Comparison of ENCODE assay signal across 8 cellular contexts in the genomic region with DNA sequence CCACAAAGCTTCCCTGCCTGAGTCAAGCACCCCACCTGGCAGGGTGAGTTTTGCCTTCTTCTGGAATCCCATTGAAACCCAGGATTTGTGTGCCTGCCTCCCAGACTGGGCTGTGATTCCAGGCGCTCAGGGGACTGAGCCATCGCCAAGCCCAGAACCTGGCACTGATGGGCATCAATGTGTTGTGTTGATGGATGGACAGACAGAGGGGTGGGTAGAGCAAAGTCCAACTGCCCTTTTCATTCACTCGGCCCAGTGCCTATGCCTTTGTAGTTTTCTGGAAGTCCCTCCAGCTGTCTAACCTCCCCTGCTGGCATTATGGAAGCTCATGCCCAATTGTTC.
DNase-seq lines count a peak whose midpoint lies in the region; ATAC-seq and TF ChIP-seq lines count a peak whose summit lies in the region.

No MANE protein-coding gene starts in this region.

- H3K36me3 Mint-ChIP-seq in WTC11, result no peaks in the 10 kb centered on the region

- H3K27ac ChIP-seq in GM23248, result peak overlapping the region; percentile 91

- in situ Hi-C loops in GM23248 (cut with MboI), result no loop called here

- no peaks in the 10 kb centered on the region for H3K36me3 ChIP-seq in GM23248 (ENCODE audit: low read depth)
- no peaks in the 10 kb centered on the region for H3K36me3 ChIP-seq in iPS-15b (ENCODE audit: control insufficient read depth, insufficient read depth, low read length)

- 73 to 87% methylated on average over 3 of the region's 3 CpGs for WGBS in GM23248 (ENCODE audit: low coverage in 1 of 2, low lambda C conversion rate in 2 of 2, missing lambda C conversion rate in 2 of 2), 2 experiments

- no peaks in the 10 kb centered on the region for H3K27me3 ChIP-seq in GM23248 (replicated peaks; ENCODE audit: insufficient read depth)
- H3K27me3 ChIP-seq in iPS-15b (ENCODE audit: control insufficient read depth, insufficient read depth, low read length), result peaks cover 14% of the 10 kb centered on the region

- H3K9me3 Mint-ChIP-seq in WTC11, result no peaks in the 10 kb centered on the region

- peaks cover 10% of the 10 kb centered on the region for H3K4me1 ChIP-seq in GM23248 (ENCODE audit: insufficient read depth)
- peaks cover 12% of the 10 kb centered on the region for H3K4me1 ChIP-seq in iPS-15b (ENCODE audit: control insufficient read depth, insufficient read depth, low read length)

- peak overlapping the region; percentile 85 for H3K4me2 ChIP-seq in GM23248 (ENCODE audit: unreplicated experiment)

- H2AFZ ChIP-seq in GM23248, result peak overlapping the region; percentile 91; the same call in 1 of the 2 replicates

- H3K27ac Mint-ChIP-seq in WTC11, result no peak overlapping the region

- DNase-seq in GM23248, result no peak
- no peak for DNase-seq in WTC11 (ENCODE audit: low spot score)
- no peak for DNase-seq in skeletal muscle cell (ENCODE audit: low read depth)
- no peak for DNase-seq in T1000 (lab: John Stamatoyannopoulos, UW)
- DNase-seq in NOMO-1 treated with dmso at 0.1 percent for 144 hours (lab: John Stamatoyannopoulos, UW; ENCODE audit: unreplicated experiment), result no peak

- no peak for TF ChIP-seq CTCF in WTC11 (IDR thresholded peaks at IDR 0.05)

- H3K4me3 ChIP-seq in GM23248 (peak overlapping the region; percentile 79), iPS-15b (ENCODE audit: low read depth, low read length) (peak overlapping the region; percentile 84), skeletal muscle cell (ENCODE audit: low read depth, low read length) (peak overlapping the region; percentile 51)

- CTCF ChIA-PET in WTC11 (lab: Charles Lee), result interaction anchor here (1.5 to 2.3 kb wide), 5 partner anchors 20 to 104 kb away, joined by 4 to 13 read pairs (median 8); no protein-coding TSS in a partner anchor

- peak overlapping the region; percentile 85 for H3K4me3 Mint-ChIP-seq in WTC11

- peaks cover 33% of the 10 kb centered on the region for H3K27me3 Mint-ChIP-seq in WTC11 (ENCODE audit: low read depth)

- H3K79me2 ChIP-seq in GM23248 (ENCODE audit: insufficient read depth), result no peaks in the 10 kb centered on the region

- H3F3A ChIP-seq in GM23248 (ENCODE audit: insufficient read depth), result peaks cover 6% of the 10 kb centered on the region; the same call in 1 of the 2 replicates

- POLR2A ChIA-PET in WTC11 (lab: Charles Lee), result interaction anchor here (1.3 kb wide), 1 partner anchor 17 kb away, joined by 3 read pairs; no protein-coding TSS in a partner anchor

- H3K4me1 Mint-ChIP-seq in WTC11, result peaks cover 15% of the 10 kb centered on the region

- no peaks in the 10 kb centered on the region for H3K9me3 ChIP-seq in GM23248 (ENCODE audit: low read depth)
- no peaks in the 10 kb centered on the region for H3K9me3 ChIP-seq in iPS-15b (ENCODE audit: control insufficient read depth, insufficient read depth, low read length)

- no peaks in the 10 kb centered on the region for H4K20me1 ChIP-seq in GM23248 (ENCODE audit: insufficient read depth)

- ATAC-seq in WTC11 (no peak), GM21717 (IDR thresholded peaks at IDR 0.05; ENCODE audit: unreplicated experiment) (no peak), GM21390 (IDR thresholded peaks at IDR 0.05; ENCODE audit: unreplicated experiment) (no peak)

- H3K9ac ChIP-seq in GM23248 (peak overlapping the region; percentile 76), iPS-15b (ENCODE audit: low read depth, low read length) (peak overlapping the region; percentile 54)

- H3K9me2 ChIP-seq in GM23248 (ENCODE audit: insufficient read depth), result no peaks in the 10 kb centered on the region

TF ChIP-seq in WTC11, 78 proteins besides CTCF, POLR2A, EP300 and RAD21 (continues in another document):
- TF ChIP-seq, protein P1, sequence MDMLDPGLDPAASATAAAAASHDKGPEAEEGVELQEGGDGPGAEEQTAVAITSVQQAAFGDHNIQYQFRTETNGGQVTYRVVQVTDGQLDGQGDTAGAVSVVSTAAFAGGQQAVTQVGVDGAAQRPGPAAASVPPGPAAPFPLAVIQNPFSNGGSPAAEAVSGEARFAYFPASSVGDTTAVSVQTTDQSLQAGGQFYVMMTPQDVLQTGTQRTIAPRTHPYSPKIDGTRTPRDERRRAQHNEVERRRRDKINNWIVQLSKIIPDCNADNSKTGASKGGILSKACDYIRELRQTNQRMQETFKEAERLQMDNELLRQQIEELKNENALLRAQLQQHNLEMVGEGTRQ (CRISPR knock-in tag; IDR thresholded peaks at IDR 0.05), result no peak
- TF ChIP-seq ZNF263 (CRISPR knock-in tag; IDR thresholded peaks at IDR 0.05; ENCODE audit: low read depth), result no peak
- TF ChIP-seq, protein P2, sequence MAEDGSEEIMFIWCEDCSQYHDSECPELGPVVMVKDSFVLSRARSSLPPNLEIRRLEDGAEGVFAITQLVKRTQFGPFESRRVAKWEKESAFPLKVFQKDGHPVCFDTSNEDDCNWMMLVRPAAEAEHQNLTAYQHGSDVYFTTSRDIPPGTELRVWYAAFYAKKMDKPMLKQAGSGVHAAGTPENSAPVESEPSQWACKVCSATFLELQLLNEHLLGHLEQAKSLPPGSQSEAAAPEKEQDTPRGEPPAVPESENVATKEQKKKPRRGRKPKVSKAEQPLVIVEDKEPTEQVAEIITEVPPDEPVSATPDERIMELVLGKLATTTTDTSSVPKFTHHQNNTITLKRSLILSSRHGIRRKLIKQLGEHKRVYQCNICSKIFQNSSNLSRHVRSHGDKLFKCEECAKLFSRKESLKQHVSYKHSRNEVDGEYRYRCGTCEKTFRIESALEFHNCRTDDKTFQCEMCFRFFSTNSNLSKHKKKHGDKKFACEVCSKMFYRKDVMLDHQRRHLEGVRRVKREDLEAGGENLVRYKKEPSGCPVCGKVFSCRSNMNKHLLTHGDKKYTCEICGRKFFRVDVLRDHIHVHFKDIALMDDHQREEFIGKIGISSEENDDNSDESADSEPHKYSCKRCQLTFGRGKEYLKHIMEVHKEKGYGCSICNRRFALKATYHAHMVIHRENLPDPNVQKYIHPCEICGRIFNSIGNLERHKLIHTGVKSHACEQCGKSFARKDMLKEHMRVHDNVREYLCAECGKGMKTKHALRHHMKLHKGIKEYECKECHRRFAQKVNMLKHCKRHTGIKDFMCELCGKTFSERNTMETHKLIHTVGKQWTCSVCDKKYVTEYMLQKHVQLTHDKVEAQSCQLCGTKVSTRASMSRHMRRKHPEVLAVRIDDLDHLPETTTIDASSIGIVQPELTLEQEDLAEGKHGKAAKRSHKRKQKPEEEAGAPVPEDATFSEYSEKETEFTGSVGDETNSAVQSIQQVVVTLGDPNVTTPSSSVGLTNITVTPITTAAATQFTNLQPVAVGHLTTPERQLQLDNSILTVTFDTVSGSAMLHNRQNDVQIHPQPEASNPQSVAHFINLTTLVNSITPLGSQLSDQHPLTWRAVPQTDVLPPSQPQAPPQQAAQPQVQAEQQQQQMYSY (CRISPR knock-in tag; IDR thresholded peaks at IDR 0.05), result no peak
- TF ChIP-seq CBFB (CRISPR knock-in tag; IDR thresholded peaks at IDR 0.05; ENCODE audit: low read depth), result no peak
- TF ChIP-seq, protein P3, sequence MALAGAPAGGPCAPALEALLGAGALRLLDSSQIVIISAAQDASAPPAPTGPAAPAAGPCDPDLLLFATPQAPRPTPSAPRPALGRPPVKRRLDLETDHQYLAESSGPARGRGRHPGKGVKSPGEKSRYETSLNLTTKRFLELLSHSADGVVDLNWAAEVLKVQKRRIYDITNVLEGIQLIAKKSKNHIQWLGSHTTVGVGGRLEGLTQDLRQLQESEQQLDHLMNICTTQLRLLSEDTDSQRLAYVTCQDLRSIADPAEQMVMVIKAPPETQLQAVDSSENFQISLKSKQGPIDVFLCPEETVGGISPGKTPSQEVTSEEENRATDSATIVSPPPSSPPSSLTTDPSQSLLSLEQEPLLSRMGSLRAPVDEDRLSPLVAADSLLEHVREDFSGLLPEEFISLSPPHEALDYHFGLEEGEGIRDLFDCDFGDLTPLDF (CRISPR knock-in tag; IDR thresholded peaks at IDR 0.05), result no peak
- TF ChIP-seq ZNF416 (CRISPR knock-in tag; IDR thresholded peaks at IDR 0.05), result no peak
- no peak for TF ChIP-seq RELA (CRISPR knock-in tag; IDR thresholded peaks at IDR 0.05; ENCODE audit: borderline replicate concordance)
- TF ChIP-seq, protein P4, sequence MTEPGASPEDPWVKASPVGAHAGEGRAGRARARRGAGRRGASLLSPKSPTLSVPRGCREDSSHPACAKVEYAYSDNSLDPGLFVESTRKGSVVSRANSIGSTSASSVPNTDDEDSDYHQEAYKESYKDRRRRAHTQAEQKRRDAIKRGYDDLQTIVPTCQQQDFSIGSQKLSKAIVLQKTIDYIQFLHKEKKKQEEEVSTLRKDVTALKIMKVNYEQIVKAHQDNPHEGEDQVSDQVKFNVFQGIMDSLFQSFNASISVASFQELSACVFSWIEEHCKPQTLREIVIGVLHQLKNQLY (CRISPR knock-in tag; IDR thresholded peaks at IDR 0.05), result no peak
- TF ChIP-seq ZNF121 (CRISPR knock-in tag; IDR thresholded peaks at IDR 0.05), result no peak
- no peak for TF ChIP-seq SMAD4 (CRISPR knock-in tag; IDR thresholded peaks at IDR 0.05)
- no peak for TF ChIP-seq SOX15 (CRISPR knock-in tag; IDR thresholded peaks at IDR 0.05)
